In genomic region chr9:76085596-76085995, GRCh38 we compare ENCODE assay signal across 34 cellular contexts.
"Had no signal": no experiment of that assay in that cellular context is flagged by ENCODE, and none has a peak within 500 bp of the region (broad histone marks: within the 10 kb centered on the region; RNA-seq: fewer than 3 reads in every experiment).

No MANE protein-coding gene starts in this region.

- H3K27me3 Mint-ChIP-seq: activated B cell treated with CpG ODN at 0.5 μM for 24 hours; activated CD8-positive, alpha-beta T cell treated with anti-CD3 and anti-CD28 coated beads for 36 hours; activated naive CD8-positive, alpha-beta T cell; activated naive CD8-positive, alpha-beta T cell treated with anti-CD3 and anti-CD28 coated beads, Interleukin-2, amount 50 U/mL, for 24 hours; activated T-helper 17 cell treated with anti-CD3 and anti-CD28 coated beads, Interleukin-2, amount 50 U/mL, for 72 hours; dendritic cell treated with granulocyte-macrophage colony-stimulating factor and Interleukin-4, amounts not matched to agents 40 ng/mL and 50 ng/mL, for 4 days; T-helper 17 cell had no signal

- H3K9me3 ChIP-seq: adrenal gland, body of pancreas, gastrocnemius medialis had no signal

- H3K4me3 Mint-ChIP-seq: activated B cell treated with CpG ODN at 0.5 μM for 24 hours; activated CD8-positive, alpha-beta T cell treated with anti-CD3 and anti-CD28 coated beads for 36 hours; activated naive CD8-positive, alpha-beta T cell; activated naive CD8-positive, alpha-beta T cell treated with anti-CD3 and anti-CD28 coated beads, Interleukin-2, amount 50 U/mL, for 24 hours; activated T-cell treated with anti-CD3 and anti-CD28 coated beads, Interleukin-2, amount 50 U/mL, for 4 hours; activated T-helper 17 cell treated with anti-CD3 and anti-CD28 coated beads, Interleukin-2, amount 50 U/mL, for 72 hours; dendritic cell treated with granulocyte-macrophage colony-stimulating factor and Interleukin-4, amounts not matched to agents 40 ng/mL and 50 ng/mL, for 4 days; endodermal cell; T-helper 17 cell; T-helper 2 cell treated with Interferon-gamma antibody and Interleukin-4, amounts not matched to agents 5 μg/mL and 100 μg/mL, for 36 hours had no signal

- H3K27ac ChIP-seq: adrenal gland, body of pancreas, coronary artery, dorsolateral prefrontal cortex, foreskin keratinocyte, gastrocnemius medialis, WERI-Rb-1 had no signal

- H3K36me3 ChIP-seq: adrenal gland, gastrocnemius medialis, WERI-Rb-1 had no signal

- H3K4me1 ChIP-seq: adrenal gland, body of pancreas, foreskin keratinocyte had no signal

- H3K27ac Mint-ChIP-seq: activated B cell treated with CpG ODN at 0.5 μM for 24 hours; activated CD8-positive, alpha-beta T cell treated with anti-CD3 and anti-CD28 coated beads for 36 hours; activated naive CD8-positive, alpha-beta T cell; activated naive CD8-positive, alpha-beta T cell treated with anti-CD3 and anti-CD28 coated beads, Interleukin-2, amount 50 U/mL, for 24 hours; activated T-helper 17 cell treated with anti-CD3 and anti-CD28 coated beads, Interleukin-2, amount 50 U/mL, for 72 hours; dendritic cell treated with granulocyte-macrophage colony-stimulating factor and Interleukin-4, amounts not matched to agents 40 ng/mL and 50 ng/mL, for 4 days; endodermal cell; T-helper 17 cell; T-helper 2 cell treated with Interferon-gamma antibody and Interleukin-4, amounts not matched to agents 5 μg/mL and 100 μg/mL, for 36 hours had no signal

- DNase-seq: activated B cell treated with CpG ODN at 0.5 μM for 24 hours; activated CD4-positive, alpha-beta T cell treated with anti-CD3 and anti-CD28 coated beads for 48 hours; activated CD4-positive, alpha-beta T cell treated with anti-CD3 and anti-CD28 coated beads, Interleukin-2, amount 50 U/mL, for 1 hour; activated CD4-positive, alpha-beta T cell treated with anti-CD3 and anti-CD28 coated beads, Interleukin-2, amount 50 U/mL, for 48 hours; activated CD8-positive, alpha-beta memory T cell treated with anti-CD3 and anti-CD28 coated beads for 24 hours; activated CD8-positive, alpha-beta T cell treated with anti-CD3 and anti-CD28 coated beads for 36 hours; activated effector memory CD4-positive, alpha-beta T cell treated with Interleukin-2 at 50 U/mL for 16 hours; activated gamma-delta T cell treated with Interleukin-2 at 50 U/mL for 16 hours; activated naive CD4-positive, alpha-beta T cell treated with anti-CD3 and anti-CD28 coated beads, Interleukin-2, amount 50 U/mL, for 16 hours; activated naive CD4-positive, alpha-beta T cell treated with Interleukin-2 at 50 U/mL for 16 hours; activated naive CD8-positive, alpha-beta T cell treated with anti-CD3 and anti-CD28 coated beads, Interleukin-2, amount 50 U/mL, for 24 hours; activated T-cell treated with anti-CD3 and anti-CD28 coated beads, Interleukin-2, amount 50 U/mL, for 4 hours; adrenal gland; amygdala; aorta; body of pancreas; caudate nucleus; cerebellar nuclear complex; dorsolateral prefrontal cortex; effector memory CD4-positive, alpha-beta T cell; endodermal cell; foreskin keratinocyte; gastrocnemius medialis; T-helper 1 cell; T-helper 17 cell; T1000; WERI-Rb-1 had no signal

- H3K4me1 Mint-ChIP-seq: activated B cell treated with CpG ODN at 0.5 μM for 24 hours; activated naive CD8-positive, alpha-beta T cell treated with anti-CD3 and anti-CD28 coated beads, Interleukin-2, amount 50 U/mL, for 24 hours; activated T-helper 17 cell treated with anti-CD3 and anti-CD28 coated beads, Interleukin-2, amount 50 U/mL, for 72 hours; endodermal cell had no signal

- H3K4me3 ChIP-seq: adrenal gland, body of pancreas, coronary artery, dorsolateral prefrontal cortex, gastrocnemius medialis had no signal

- H3K9me3 Mint-ChIP-seq: activated B cell treated with CpG ODN at 0.5 μM for 24 hours; activated CD8-positive, alpha-beta T cell treated with anti-CD3 and anti-CD28 coated beads for 36 hours; activated naive CD8-positive, alpha-beta T cell treated with anti-CD3 and anti-CD28 coated beads, Interleukin-2, amount 50 U/mL, for 24 hours; activated T-cell treated with anti-CD3 and anti-CD28 coated beads, Interleukin-2, amount 50 U/mL, for 4 hours; activated T-helper 17 cell treated with anti-CD3 and anti-CD28 coated beads, Interleukin-2, amount 50 U/mL, for 72 hours; dendritic cell treated with granulocyte-macrophage colony-stimulating factor and Interleukin-4, amounts not matched to agents 40 ng/mL and 50 ng/mL, for 4 days; endodermal cell; T-helper 2 cell treated with Interferon-gamma antibody and Interleukin-4, amounts not matched to agents 5 μg/mL and 100 μg/mL, for 36 hours had no signal

- ATAC-seq: activated CD4-positive, CD25-positive, alpha-beta regulatory T cell treated with anti-CD3 and anti-CD28 coated beads, Interleukin-2, amount 50 U/mL, for 24 hours; activated CD8-positive, alpha-beta T cell treated with anti-CD3 and anti-CD28 coated beads for 36 hours; activated naive CD8-positive, alpha-beta T cell treated with anti-CD3 and anti-CD28 coated beads, Interleukin-2, amount 50 U/mL, for 24 hours; activated T-cell treated with anti-CD3 and anti-CD28 coated beads, Interleukin-2, amount 50 U/mL, for 4 hours; activated T-helper 17 cell treated with anti-CD3 and anti-CD28 coated beads, Interleukin-2, amount 50 U/mL, for 72 hours; body of pancreas; esophagus mucosa; foreskin keratinocyte; gastrocnemius medialis; T-helper 17 cell had no signal

- H3K27me3 ChIP-seq: adrenal gland, body of pancreas, dorsolateral prefrontal cortex, foreskin keratinocyte, gastrocnemius medialis had no signal
